ENCODE assay signal across 18 cellular contexts in genomic region chr22:20752873-20753272, GRCh38. TPM values are rescaled to one million over a fixed set of nuclear protein-coding genes. Genes with fewer than 3 reads are reported as not detected.
DNase-seq lines count a peak whose midpoint lies in the region; ATAC-seq and TF ChIP-seq lines count a peak whose summit lies in the region.
"Had no signal": no experiment of that assay in that cellular context is flagged by ENCODE, and none has a peak within 500 bp of the region (broad histone marks: within the 10 kb centered on the region; RNA-seq: fewer than 3 reads in every experiment).

No MANE protein-coding gene starts in this region.

- peaks cover 0 to 5% (median 0%) of the 10 kb centered on the region in 4 donors for H3K4me1 Mint-ChIP-seq in CD4-positive, CD25-positive, alpha-beta regulatory T cell
- H3K4me1 Mint-ChIP-seq in endothelial cell (ENCODE audit: unreplicated experiment) = no peaks in the 10 kb centered on the region

- no peaks in the 10 kb centered on the region for H3K27me3 Mint-ChIP-seq in CD4-positive, CD25-positive, alpha-beta regulatory T cell
- peaks cover 2% of the 10 kb centered on the region for H3K27me3 Mint-ChIP-seq in endothelial cell (ENCODE audit: unreplicated experiment)

- no peak overlapping the region for H2AFZ ChIP-seq in KMS-11 (ENCODE audit: low read depth)
- H2AFZ ChIP-seq: GM23248 had no signal

- H3K27me3 ChIP-seq in CD4-positive, CD25-positive, alpha-beta regulatory T cell (ENCODE audit: control insufficient read depth, insufficient read depth, low read length) = no peaks in the 10 kb centered on the region
- H3K27me3 ChIP-seq in KMS-11 (ENCODE audit: insufficient read depth, low read depth) = no peaks in the 10 kb centered on the region

- no peaks in the 10 kb centered on the region for H3K9me3 Mint-ChIP-seq in CD4-positive, CD25-positive, alpha-beta regulatory T cell
- no peaks in the 10 kb centered on the region for H3K9me3 Mint-ChIP-seq in endothelial cell (ENCODE audit: unreplicated experiment)
- H3K9me3 Mint-ChIP-seq: CD8-positive, alpha-beta T cell had no signal

- DNase-seq in CD4-positive, CD25-positive, alpha-beta regulatory T cell = no peak
- no peak for DNase-seq in endothelial cell (ENCODE audit: low spot score)
- DNase-seq in posterior vena cava (ENCODE audit: low spot score) = peak; percentile 30
- DNase-seq in activated CD8-positive, alpha-beta memory T cell treated with anti-CD3 and anti-CD28 coated beads, Interleukin-2, amount 50 U/mL, for 48 hours = no peak
- no peak for DNase-seq in activated CD4-positive, alpha-beta T cell treated with anti-CD3 and anti-CD28 coated beads for 48 hours
- DNase-seq: C1 segment of cervical spinal cord; Caco-2; CD8-positive, alpha-beta T cell; DMS153; DND-41; GM23248; H7; HCEC 1CT had no signal

- H3K4me3 ChIP-seq in CD4-positive, CD25-positive, alpha-beta regulatory T cell (ENCODE audit: low read depth, low read length) = no peak overlapping the region
- H3K4me3 ChIP-seq in KMS-11 (IDR thresholded peaks at IDR 0.05; ENCODE audit: insufficient read depth, low read depth, low read length) = no peak overlapping the region
- H3K4me3 ChIP-seq: GM23248 had no signal

- peak overlapping the region; percentile 16 to 69 (median 38) for H3K27ac Mint-ChIP-seq in CD4-positive, CD25-positive, alpha-beta regulatory T cell
- no peak overlapping the region for H3K27ac Mint-ChIP-seq in endothelial cell (ENCODE audit: unreplicated experiment)
- H3K27ac Mint-ChIP-seq: CD8-positive, alpha-beta T cell had no signal

- H3K4me3 Mint-ChIP-seq in CD4-positive, CD25-positive, alpha-beta regulatory T cell = no peak overlapping the region
- peak overlapping the region; percentile 42 for H3K4me3 Mint-ChIP-seq in endothelial cell (ENCODE audit: unreplicated experiment)
- H3K4me3 Mint-ChIP-seq: CD8-positive, alpha-beta T cell had no signal

- H3K4me1 ChIP-seq in CD4-positive, CD25-positive, alpha-beta regulatory T cell (ENCODE audit: control insufficient read depth, insufficient read depth, low read length, poor library complexity, severe bottlenecking) = no peaks in the 10 kb centered on the region
- H3K4me1 ChIP-seq in KMS-11 (ENCODE audit: low read depth, poor library complexity, severe bottlenecking) = peaks cover 51% of the 10 kb centered on the region
- H3K4me1 ChIP-seq: Caco-2 had no signal

- H3K36me3 Mint-ChIP-seq in CD4-positive, CD25-positive, alpha-beta regulatory T cell = peaks cover 45% of the 10 kb centered on the region
- peaks cover 25% of the 10 kb centered on the region for H3K36me3 Mint-ChIP-seq in endothelial cell (ENCODE audit: low read depth, unreplicated experiment)

- intact Hi-C loops in posterior vena cava (cut with DNase I) = no loop called here

- H3K36me3 ChIP-seq in CD4-positive, CD25-positive, alpha-beta regulatory T cell (ENCODE audit: control insufficient read depth, insufficient read depth, low read length) = peaks cover 60% of the 10 kb centered on the region
- no peaks in the 10 kb centered on the region for H3K36me3 ChIP-seq in KMS-11 (ENCODE audit: insufficient read depth)

- H3K79me2 ChIP-seq in KMS-11 (ENCODE audit: insufficient read depth, low read depth) = no peaks in the 10 kb centered on the region

- TF ChIP-seq CTCF in KMS-11 (conservative IDR thresholded peaks at IDR 0.05; ENCODE audit: low read depth, low read length) = no peak
- TF ChIP-seq CTCF in endothelial cell (IDR thresholded peaks at IDR 0.05; ENCODE audit: unreplicated experiment) = no peak

- ATAC-seq in CD4-positive, CD25-positive, alpha-beta regulatory T cell (ENCODE audit: low read depth in 2 of 2) = no peak
- no peak for ATAC-seq in GM19452 (IDR thresholded peaks at IDR 0.05; ENCODE audit: unreplicated experiment)
- ATAC-seq: CD8-positive, alpha-beta T cell had no signal

- H3K4me2 ChIP-seq in KMS-11 = 0 out of 2 replicates have a peak overlapping the region, but pooled peaks have one; percentile 19

- no peak overlapping the region for H3K27ac ChIP-seq in CD4-positive, CD25-positive, alpha-beta regulatory T cell (ENCODE audit: insufficient read depth, low read length, poor library complexity, severe bottlenecking)
- no peak overlapping the region for H3K27ac ChIP-seq in KMS-11
- H3K27ac ChIP-seq: GM23248 had no signal

- H3K9ac ChIP-seq in KMS-11 = no peak overlapping the region
- H3K9ac ChIP-seq: GM23248 had no signal

- H4K20me1 ChIP-seq in KMS-11 (ENCODE audit: insufficient read depth) = no peaks in the 10 kb centered on the region

- H3K9me3 ChIP-seq in CD4-positive, CD25-positive, alpha-beta regulatory T cell (ENCODE audit: control insufficient read depth in 2 of 2, low read length in 2 of 2) = no peaks in the 10 kb centered on the region
- H3K9me3 ChIP-seq: Caco-2 had no signal

RNA-seq across cellular contexts. Expression of gene SERPIND1, which starts 21.0 kb away (rescaled TPM):
- total RNA-seq in CD4-positive, CD25-positive, alpha-beta regulatory T cell = not detected
- under 1 TPM in 2 of 4 donors, not detected in 2; 0.10 to 0.29 TPM for polyA plus RNA-seq in CD4-positive, CD25-positive, alpha-beta regulatory T cell
- total RNA-seq in endothelial cell (ENCODE audit: unreplicated experiment) (0.18 TPM), posterior vena cava (not detected)
- total RNA-seq: A172; CD8-positive, alpha-beta T cell; GM23248; H1 had no signal
- polyA plus RNA-seq: BJ, H1 had no signal
